In the genomic region with DNA sequence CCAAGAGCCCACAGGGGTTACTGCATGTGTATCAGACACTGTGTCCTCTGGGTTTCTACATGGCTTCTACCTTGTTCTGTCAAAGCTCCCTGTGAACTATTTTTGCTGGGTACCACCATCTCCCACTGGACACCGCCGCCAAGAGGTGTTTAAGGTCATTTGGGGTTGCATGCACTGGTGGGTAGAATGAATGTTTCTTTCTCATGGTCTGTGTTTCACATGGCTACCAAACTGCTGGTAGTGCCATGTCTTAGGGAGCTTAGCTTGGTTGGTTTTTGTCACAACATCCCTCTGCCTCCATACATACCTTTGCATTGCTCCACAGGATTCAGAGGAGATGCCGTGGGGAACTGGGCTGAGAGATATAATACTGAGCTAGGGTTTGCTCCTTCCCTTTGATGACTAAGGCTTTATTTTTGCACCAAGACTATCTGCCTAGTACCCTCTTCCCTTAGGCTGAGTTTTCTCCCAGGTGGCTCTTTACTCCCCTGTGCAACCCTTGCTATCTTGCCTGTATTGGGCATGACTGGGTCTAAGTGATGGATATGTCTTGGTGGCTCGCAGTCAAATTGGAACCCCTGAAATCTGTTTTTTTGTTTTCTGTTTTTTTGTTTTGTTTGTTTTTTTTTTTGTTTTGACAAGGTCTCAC, we compare ENCODE assay signal across 31 cellular contexts.
"Had no signal": no experiment of that assay in that cellular context is flagged by ENCODE, and none has a peak within 500 bp of the region (broad histone marks: within the 10 kb centered on the region; RNA-seq: fewer than 3 reads in every experiment).

No MANE protein-coding gene starts in this region.

- H3K27ac Mint-ChIP-seq: dendritic cell treated with granulocyte-macrophage colony-stimulating factor and Interleukin-4, amounts not matched to agents 40 ng/mL and 50 ng/mL, for 4 days; endodermal cell; memory B cell; mesothelial cell of epicardium; naive B cell; natural killer cell treated with Interleukin-12 subunit alpha and Interleukin-12 subunit beta and Interleukin-15 and Interleukin-18, amount 100 ng/mL, for 72 hours; neural progenitor cell had no signal

- H2AFZ ChIP-seq: hepatocyte, neural progenitor cell had no signal

- ATAC-seq: esophagus mucosa; gastrocnemius medialis; heart left ventricle; left colon; mucosa of descending colon; natural killer cell treated with Interleukin-12 subunit alpha and Interleukin-12 subunit beta and Interleukin-15 and Interleukin-18, amount 100 ng/mL, for 72 hours; sciatic nerve; upper lobe of right lung had no signal

- H3K27ac ChIP-seq: colonic mucosa, epithelial cell of prostate, gastrocnemius medialis, heart left ventricle, hepatocyte, neural progenitor cell, prostate gland, right atrium auricular region, thoracic aorta, tibial nerve, upper lobe of right lung, uterus had no signal

- H3K27me3 Mint-ChIP-seq: dendritic cell treated with granulocyte-macrophage colony-stimulating factor and Interleukin-4, amounts not matched to agents 40 ng/mL and 50 ng/mL, for 4 days; naive B cell; natural killer cell treated with Interleukin-12 subunit alpha and Interleukin-12 subunit beta and Interleukin-15 and Interleukin-18, amount 100 ng/mL, for 72 hours had no signal

- H3K9ac ChIP-seq: neural progenitor cell had no signal

- H3K4me3 Mint-ChIP-seq: dendritic cell treated with granulocyte-macrophage colony-stimulating factor and Interleukin-4, amounts not matched to agents 40 ng/mL and 50 ng/mL, for 4 days; endodermal cell; memory B cell; mesothelial cell of epicardium; naive B cell; natural killer cell treated with Interleukin-12 subunit alpha and Interleukin-12 subunit beta and Interleukin-15 and Interleukin-18, amount 100 ng/mL, for 72 hours; neural progenitor cell had no signal

- H3K9me3 Mint-ChIP-seq: endodermal cell, memory B cell, mesothelial cell of epicardium, neural progenitor cell had no signal

- H3K36me3 Mint-ChIP-seq: memory B cell; mesothelial cell of epicardium; naive B cell; natural killer cell treated with Interleukin-12 subunit alpha and Interleukin-12 subunit beta and Interleukin-15 and Interleukin-18, amount 100 ng/mL, for 72 hours; neural progenitor cell had no signal

- H3K4me2 ChIP-seq: hepatocyte, neural progenitor cell, smooth muscle cell had no signal

- H3K9me3 ChIP-seq: colonic mucosa, gastrocnemius medialis, heart left ventricle, mucosa of descending colon, prostate gland, right atrium auricular region, thoracic aorta, tibial nerve, upper lobe of right lung, uterus had no signal

- H3K4me1 Mint-ChIP-seq: mesothelial cell of epicardium, neural progenitor cell had no signal

- H3K4me1 ChIP-seq: colonic mucosa, neural progenitor cell, prostate gland, tibial nerve, upper lobe of right lung, uterus had no signal

- H3K27me3 ChIP-seq: colonic mucosa, gastrocnemius medialis, heart left ventricle, hepatocyte, neural progenitor cell, right atrium auricular region, tibial nerve, upper lobe of right lung, uterus had no signal

- H3K79me2 ChIP-seq: hepatocyte had no signal

- H3K4me3 ChIP-seq: colonic mucosa, gastrocnemius medialis, heart left ventricle, hepatocyte, lung, mucosa of descending colon, neural progenitor cell, prostate gland, right atrium auricular region, smooth muscle cell, thoracic aorta, tibial nerve, upper lobe of right lung, uterus had no signal

- H3K36me3 ChIP-seq: colonic mucosa, gastrocnemius medialis, heart left ventricle, neural progenitor cell, prostate gland, right atrium auricular region, thoracic aorta, tibial nerve, upper lobe of right lung, uterus had no signal

- DNase-seq: colonic mucosa; effector CD8-positive, alpha-beta T cell; endodermal cell; foreskin fibroblast; gastrocnemius medialis; heart left ventricle; left colon; mucosa of descending colon; naive B cell; stimulated activated CD4-positive, alpha-beta T cell treated with anti-CD3 and anti-CD28 coated beads, Interleukin-12 subunit alpha, Interleukin-12 subunit beta, amount 100 ng/mL, for 4 hours; stimulated activated CD4-positive, alpha-beta T cell treated with anti-CD3 and anti-CD28 coated beads, Interleukin-1b, Interleukin-23, amount 100 ng/mL, for 48 hours; stimulated activated CD4-positive, alpha-beta T cell treated with anti-CD3 and anti-CD28 coated beads, Interleukin-4, amount 100 ng/mL, for 1 hour; stimulated activated CD8-positive, alpha-beta memory T cell treated with anti-CD3 and anti-CD28 coated beads, Interleukin-4, amount 100 ng/mL, for 48 hours; stimulated activated naive CD4-positive, alpha-beta T cell treated with Interleukin-2 at 50 U/mL for 16 hours; upper lobe of right lung; uterus had no signal
